Comparison of ENCODE assay signal across 12 cellular contexts in the genomic region with DNA sequence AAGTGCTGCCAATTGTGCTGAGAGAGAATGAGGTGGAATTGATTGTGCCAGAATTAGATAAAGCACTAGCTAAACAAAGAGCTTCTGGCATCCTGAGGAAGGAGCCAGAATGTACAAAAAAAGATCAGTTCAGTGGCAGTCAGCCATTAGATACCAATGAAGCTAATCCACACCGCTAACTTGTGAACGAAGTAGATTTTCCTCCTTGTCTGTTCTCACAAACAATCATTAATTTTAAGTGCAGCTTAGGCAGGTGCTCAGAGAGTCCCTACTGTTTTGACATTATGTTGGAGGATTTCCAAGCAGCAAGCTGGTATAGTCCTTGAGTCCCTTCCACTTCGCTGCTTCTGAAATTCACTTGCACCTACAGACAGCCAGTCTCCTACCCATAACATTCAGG.
DNase-seq lines count a peak whose midpoint lies in the region; ATAC-seq and TF ChIP-seq lines count a peak whose summit lies in the region.
"Had no signal": no experiment of that assay in that cellular context is flagged by ENCODE, and none has a peak within 500 bp of the region (broad histone marks: within the 10 kb centered on the region; RNA-seq: fewer than 3 reads in every experiment).

No MANE protein-coding gene starts in this region.

- no peak for TF ChIP-seq CTCF in omental fat pad (IDR thresholded peaks at IDR 0.05)

- no peaks in the 10 kb centered on the region for H3K4me1 Mint-ChIP-seq in activated CD8-positive, alpha-beta memory T cell treated with anti-CD3 and anti-CD28 coated beads, Interleukin-2, amount 10 ng/mL, durations not matched to agents 7 days and 5 days

- CTCF ChIA-PET in activated CD8-positive, alpha-beta memory T cell treated with anti-CD3 and anti-CD28 coated beads, Interleukin-2, amount 10 ng/mL, durations not matched to agents 7 days and 5 days (lab: Charles Lee) = no interaction called here

- DNase-seq in DMS153 (lab: John Stamatoyannopoulos, UW) (peak; percentile 90), NCI-H1694 (lab: John Stamatoyannopoulos, UW) (peak; percentile 86), NCI-H510A treated with DMSO at 0.1 percent for 48 hours (lab: John Stamatoyannopoulos, UW) (peak; percentile 82), iPS-NIHi11 (ENCODE audit: low spot score) (peak; percentile 11), omental fat pad (ENCODE audit: low spot score) (no peak), SW480 (ENCODE audit: low spot score) (no peak)
- DNase-seq in activated CD8-positive, alpha-beta memory T cell treated with anti-CD3 and anti-CD28 coated beads, Interleukin-2, amount 10 ng/mL, durations not matched to agents 7 days and 5 days = no peak
- DNase-seq: posterior cingulate gyrus; stimulated activated CD8-positive, alpha-beta memory T cell treated with anti-CD3 and anti-CD28 coated beads, Interleukin-4, amount 100 ng/mL, for 48 hours; thyroid gland had no signal

- no peaks in the 10 kb centered on the region for H3K36me3 Mint-ChIP-seq in activated CD8-positive, alpha-beta memory T cell treated with anti-CD3 and anti-CD28 coated beads, Interleukin-2, amount 10 ng/mL, durations not matched to agents 7 days and 5 days
- H3K36me3 Mint-ChIP-seq: activated naive CD4-positive, alpha-beta T cell treated with anti-CD3 and anti-CD28 coated beads, Interleukin-2, amount 50 U/mL, for 72 hours had no signal

- H3K9me3 Mint-ChIP-seq in activated CD8-positive, alpha-beta memory T cell treated with anti-CD3 and anti-CD28 coated beads, Interleukin-2, amount 10 ng/mL, durations not matched to agents 7 days and 5 days (ENCODE audit: low read depth) = peaks cover 4% of the 10 kb centered on the region

- no peaks in the 10 kb centered on the region for H3K27me3 Mint-ChIP-seq in activated CD8-positive, alpha-beta memory T cell treated with anti-CD3 and anti-CD28 coated beads, Interleukin-2, amount 10 ng/mL, durations not matched to agents 7 days and 5 days

- no peak overlapping the region for H3K27ac Mint-ChIP-seq in activated CD8-positive, alpha-beta memory T cell treated with anti-CD3 and anti-CD28 coated beads, Interleukin-2, amount 10 ng/mL, durations not matched to agents 7 days and 5 days
- H3K27ac Mint-ChIP-seq: activated naive CD4-positive, alpha-beta T cell treated with anti-CD3 and anti-CD28 coated beads, Interleukin-2, amount 50 U/mL, for 72 hours had no signal

- ATAC-seq in omental fat pad (ENCODE audit: low FRiP score) (no peak), GM18907 (IDR thresholded peaks at IDR 0.05; ENCODE audit: unreplicated experiment) (no peak)
- ATAC-seq in activated CD8-positive, alpha-beta memory T cell treated with anti-CD3 and anti-CD28 coated beads, Interleukin-2, amount 10 ng/mL, durations not matched to agents 7 days and 5 days = no peak
- ATAC-seq: activated naive CD4-positive, alpha-beta T cell treated with anti-CD3 and anti-CD28 coated beads, Interleukin-2, amount 50 U/mL, for 72 hours had no signal

- H3K4me3 Mint-ChIP-seq in activated CD8-positive, alpha-beta memory T cell treated with anti-CD3 and anti-CD28 coated beads, Interleukin-2, amount 10 ng/mL, durations not matched to agents 7 days and 5 days = no peak overlapping the region

Comparison
In these comparisons a context has a peak if more than half of its experiments do, and no peak if none do; other contexts are left out.
1. DNase-seq: peak in DMS153 (single experiment), NCI-H1694 (single experiment), NCI-H510A treated with DMSO at 0.1 percent for 48 hours (single experiment) and iPS-NIHi11 (single experiment); none in omental fat pad (single experiment), SW480 (single experiment) and activated CD8-positive, alpha-beta memory T cell treated with anti-CD3 and anti-CD28 coated beads, Interleukin-2, amount 10 ng/mL, durations not matched to agents 7 days and 5 days (single experiment).